ENCODE assay signal across 1 cellular context in genomic region chr13:67231481-67231940, GRCh38.
TF ChIP-seq lines count a peak whose summit lies in the region.

No MANE protein-coding gene starts in this region.

TF ChIP-seq in GM23338, 12 proteins besides CTCF, POLR2A, EP300 and RAD21 (continued from another document):
- TF ChIP-seq ETS1 (IDR thresholded peaks at IDR 0.05) (no peak), CREB1 (CRISPR knock-in tag; IDR thresholded peaks at IDR 0.05; ENCODE audit: low read depth) (no peak)
